In the genomic region with DNA sequence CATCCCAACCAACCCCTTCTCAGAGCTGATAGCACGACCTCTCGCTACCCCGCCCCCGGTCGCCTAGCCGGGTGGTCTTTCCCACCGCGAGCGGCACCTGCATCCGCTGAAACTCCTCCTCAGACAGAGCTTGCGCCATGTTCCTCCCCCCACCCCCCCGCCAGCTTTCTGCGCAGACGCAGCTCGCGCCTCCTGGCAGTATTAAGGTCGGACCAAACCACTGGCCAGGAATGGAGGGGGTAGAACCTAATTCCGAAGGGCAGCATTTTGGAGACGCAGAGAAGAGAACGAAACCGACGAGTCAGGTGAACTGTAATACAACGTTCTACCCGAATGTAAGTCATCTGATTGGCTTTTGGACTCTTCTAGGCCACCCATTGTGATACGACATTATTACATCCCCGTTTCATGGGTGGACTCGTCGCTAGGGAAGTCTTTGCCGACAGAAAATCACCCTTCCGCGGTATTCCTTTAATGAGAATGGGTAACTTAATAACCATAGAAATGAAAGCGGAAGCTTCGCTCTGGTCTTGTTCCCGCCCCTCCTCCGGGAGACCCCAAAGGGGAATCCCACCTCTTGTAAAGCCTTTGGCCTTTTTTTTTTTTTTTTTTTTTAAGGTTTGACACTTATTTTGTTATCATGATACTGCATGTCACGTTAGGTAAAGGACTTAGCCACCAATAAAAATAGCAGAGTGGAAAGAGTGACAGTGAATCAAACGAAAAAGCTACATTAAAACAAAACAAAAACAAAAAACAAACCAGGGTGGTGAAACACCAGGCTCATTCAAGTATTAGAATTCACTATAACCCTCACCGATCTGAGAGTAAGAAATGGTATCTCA, we compare ENCODE assay signal across 8 cellular contexts.
DNase-seq lines count a peak whose midpoint lies in the region; ATAC-seq and FAIRE-seq lines count a peak whose summit lies in the region.

A gene with protein sequence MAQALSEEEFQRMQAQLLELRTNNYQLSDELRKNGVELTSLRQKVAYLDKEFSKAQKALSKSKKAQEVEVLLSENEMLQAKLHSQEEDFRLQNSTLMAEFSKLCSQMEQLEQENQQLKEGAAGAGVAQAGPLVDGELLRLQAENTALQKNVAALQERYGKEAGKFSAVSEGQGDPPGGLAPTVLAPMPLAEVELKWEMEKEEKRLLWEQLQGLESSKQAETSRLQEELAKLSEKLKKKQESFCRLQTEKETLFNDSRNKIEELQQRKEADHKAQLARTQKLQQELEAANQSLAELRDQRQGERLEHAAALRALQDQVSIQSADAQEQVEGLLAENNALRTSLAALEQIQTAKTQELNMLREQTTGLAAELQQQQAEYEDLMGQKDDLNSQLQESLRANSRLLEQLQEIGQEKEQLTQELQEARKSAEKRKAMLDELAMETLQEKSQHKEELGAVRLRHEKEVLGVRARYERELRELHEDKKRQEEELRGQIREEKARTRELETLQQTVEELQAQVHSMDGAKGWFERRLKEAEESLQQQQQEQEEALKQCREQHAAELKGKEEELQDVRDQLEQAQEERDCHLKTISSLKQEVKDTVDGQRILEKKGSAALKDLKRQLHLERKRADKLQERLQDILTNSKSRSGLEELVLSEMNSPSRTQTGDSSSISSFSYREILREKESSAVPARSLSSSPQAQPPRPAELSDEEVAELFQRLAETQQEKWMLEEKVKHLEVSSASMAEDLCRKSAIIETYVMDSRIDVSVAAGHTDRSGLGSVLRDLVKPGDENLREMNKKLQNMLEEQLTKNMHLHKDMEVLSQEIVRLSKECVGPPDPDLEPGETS (minus strand): TSS at position 174 of the 845 bp plus-strand sequence. CDS start 35 bp downstream, at position 139.

- DNase-seq in AG20443 (ENCODE audit: low spot score) (peak; percentile 95), NCI-H524 treated with DMSO at 0.1 percent for 48 hours (lab: John Stamatoyannopoulos, UW) (peak; percentile 61)
- DNase-seq in activated CD4-positive, alpha-beta T cell treated with anti-CD3 and anti-CD28 coated beads for 4 hours = peak; percentile 74 to 81
- DNase-seq in stimulated activated CD4-positive, alpha-beta T cell treated with anti-CD3 and anti-CD28 coated beads, Interleukin-1b, Interleukin-23, amount 100 ng/mL, for 4 hours (ENCODE audit: low read depth in 2 of 2) = peak; percentile 59 to 64

- ATAC-seq in GM19043 (IDR thresholded peaks at IDR 0.05; ENCODE audit: low read depth, unreplicated experiment) (peak; percentile 69), HG03432 (IDR thresholded peaks at IDR 0.05; ENCODE audit: unreplicated experiment) (peak; percentile 86)

- no peaks in the 10 kb centered on the region for H3K27me3 ChIP-seq in layer of hippocampus (ENCODE audit: control insufficient read depth, insufficient read depth, low read length)

- peak; percentile 81 for FAIRE-seq in colon (lab: Jason Lieb, UNC)

- peak within 1 kb of the TSS; percentile 98 for H3K27ac ChIP-seq in layer of hippocampus (ENCODE audit: low read depth, low read length)

Comparison
In these comparisons a context has a peak if more than half of its experiments do, and no peak if none do; other contexts are left out.
1. Peak in every context shown above with its lines: DNase-seq, ATAC-seq and H3K27ac ChIP-seq.